Comparison of ENCODE assay signal across 8 cellular contexts in the genomic region with DNA sequence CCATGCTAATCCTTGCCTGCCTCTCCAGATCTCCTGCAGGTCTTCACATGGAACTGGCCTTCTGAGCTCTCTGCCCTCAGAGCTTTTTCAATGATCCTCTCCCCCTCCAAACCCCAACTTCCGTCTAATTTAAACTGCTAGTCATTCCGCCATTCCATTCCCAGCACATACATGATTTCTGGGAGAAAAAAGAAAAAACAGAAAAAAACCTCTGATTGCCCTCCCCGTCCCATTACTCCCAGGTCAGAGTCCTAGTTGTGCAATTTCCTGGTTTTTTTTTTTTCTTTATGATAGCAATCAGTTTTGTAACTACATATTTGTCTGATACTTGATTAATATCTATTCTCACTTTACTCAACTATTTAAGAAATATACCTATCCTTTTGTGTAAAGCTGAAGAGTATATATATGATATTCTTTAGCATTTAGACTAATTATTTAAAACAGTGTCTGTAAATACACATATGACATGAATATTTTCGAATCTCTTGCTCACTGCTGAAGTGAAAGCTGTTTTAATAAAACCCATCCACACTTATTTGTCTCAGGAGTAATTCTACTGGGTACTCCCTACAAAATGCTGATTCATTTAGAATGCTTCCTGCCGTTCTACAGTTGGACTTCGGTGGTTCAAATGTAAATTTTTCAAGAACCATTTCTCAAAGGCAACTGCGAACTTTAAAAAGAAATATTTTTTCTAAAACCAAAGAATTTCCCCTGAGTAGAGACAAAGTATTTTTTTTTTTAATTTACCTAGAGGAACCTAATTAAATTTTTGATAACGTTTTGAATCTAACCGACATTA. TPM values are rescaled to one million over a fixed set of nuclear protein-coding genes. Genes with fewer than 3 reads are reported as not detected.
DNase-seq lines count a peak whose midpoint lies in the region; ATAC-seq and TF ChIP-seq lines count a peak whose summit lies in the region.

No MANE protein-coding gene starts in this region.

- CTCF ChIA-PET in PC-9 (lab: Charles Lee), result interaction anchor here (0.6 to 0.7 kb wide), 3 partner anchors 107 to 221 kb away, joined by 3 to 6 read pairs (median 5); no protein-coding TSS in a partner anchor

- peak overlapping the region; percentile 93 for H3K4me3 ChIP-seq in PC-9
- peak overlapping the region; percentile 63 for H3K4me3 ChIP-seq in ectodermal cell (ENCODE audit: insufficient read depth, low read depth, low read length)

- peaks cover 34% of the 10 kb centered on the region for H3K79me2 ChIP-seq in PC-9 (ENCODE audit: low read depth)

- DNase-seq in activated CD4-positive, alpha-beta T cell treated with anti-CD3 and anti-CD28 coated beads, Interleukin-2, amount 10 ng/mL, durations not matched to agents 24 days and 14 days, result no peak
- no peak for DNase-seq in activated CD4-positive, alpha-beta T cell treated with anti-CD3 and anti-CD28 coated beads for 48 hours
- DNase-seq in PC-9 (no peak), GM19240 (ENCODE audit: insufficient read length, low spot score) (no peak)
- no peak for DNase-seq in naive thymus-derived CD8-positive, alpha-beta T cell
- DNase-seq in effector CD4-positive, alpha-beta T cell, result no peak

- TF ChIP-seq CTCF in PC-9 (conservative IDR thresholded peaks at IDR 0.05), result no peak

- H3K27me3 ChIP-seq in PC-9 (ENCODE audit: insufficient read depth, low read depth) (no peaks in the 10 kb centered on the region), ectodermal cell (ENCODE audit: control insufficient read depth, insufficient read depth, low read length, poor library complexity, severe bottlenecking) (no peaks in the 10 kb centered on the region)

- POLR2A ChIA-PET in PC-9 (lab: Charles Lee; ENCODE audit: unreplicated experiment), result no interaction called here
- POLR2A ChIA-PET in naive thymus-derived CD8-positive, alpha-beta T cell (lab: Charles Lee), result interaction anchor here (0.7 to 5.4 kb wide), 13 partner anchors 10 to 248 kb away, joined by 3 to 63 read pairs (median 4); a partner anchor contains a TSS

- H3K27ac Mint-ChIP-seq in activated CD4-positive, alpha-beta T cell treated with anti-CD3 and anti-CD28 coated beads, Interleukin-2, amount 10 ng/mL, durations not matched to agents 24 days and 14 days, result peak overlapping the region; percentile 97
- H3K27ac Mint-ChIP-seq in naive thymus-derived CD8-positive, alpha-beta T cell, result peak overlapping the region; percentile 83 to 97 (median 92)

- H3K4me2 ChIP-seq in PC-9, result peak overlapping the region; percentile 80

- H3K4me1 ChIP-seq in PC-9 (replicated peaks; ENCODE audit: insufficient read depth), result peaks cover 17% of the 10 kb centered on the region
- H3K4me1 ChIP-seq in ectodermal cell (ENCODE audit: control insufficient read depth, insufficient read depth, low read length), result peaks cover 4% of the 10 kb centered on the region

- no peaks in the 10 kb centered on the region for H3K9me3 ChIP-seq in PC-9 (ENCODE audit: insufficient read depth, low read depth)
- no peaks in the 10 kb centered on the region for H3K9me3 ChIP-seq in ectodermal cell (ENCODE audit: control insufficient read depth, low read length)

- peaks cover 54% of the 10 kb centered on the region for H3K36me3 Mint-ChIP-seq in activated CD4-positive, alpha-beta T cell treated with anti-CD3 and anti-CD28 coated beads, Interleukin-2, amount 10 ng/mL, durations not matched to agents 24 days and 14 days (ENCODE audit: low read depth)
- peaks cover 0 to 49% (median 26%) of the 10 kb centered on the region in 3 donors for H3K36me3 Mint-ChIP-seq in naive thymus-derived CD8-positive, alpha-beta T cell

- peaks cover 41% of the 10 kb centered on the region for H3K4me1 Mint-ChIP-seq in activated CD4-positive, alpha-beta T cell treated with anti-CD3 and anti-CD28 coated beads, Interleukin-2, amount 10 ng/mL, durations not matched to agents 24 days and 14 days
- peaks cover 21 to 54% (median 50%) of the 10 kb centered on the region in 4 donors for H3K4me1 Mint-ChIP-seq in naive thymus-derived CD8-positive, alpha-beta T cell

- 30 to 32% methylated on average over 5 to 7 of the region's 9 CpGs for whole genome bisulfite sequencing in ectodermal cell, 2 experiments

- H3K36me3 ChIP-seq in PC-9 (ENCODE audit: low read depth) (peaks cover 18% of the 10 kb centered on the region), ectodermal cell (ENCODE audit: control insufficient read depth, insufficient read depth, low read length) (peaks cover 21% of the 10 kb centered on the region)

- peak overlapping the region; percentile 90; the same call in 1 of the 2 replicates for H2AFZ ChIP-seq in PC-9

- H3K4me3 Mint-ChIP-seq in activated CD4-positive, alpha-beta T cell treated with anti-CD3 and anti-CD28 coated beads, Interleukin-2, amount 10 ng/mL, durations not matched to agents 24 days and 14 days, result peak overlapping the region; percentile 93
- peak overlapping the region; percentile 84 to 95 (median 90) for H3K4me3 Mint-ChIP-seq in naive thymus-derived CD8-positive, alpha-beta T cell

- H3K9me2 ChIP-seq in PC-9 (ENCODE audit: insufficient read depth), result no peaks in the 10 kb centered on the region

- no peaks in the 10 kb centered on the region for H4K20me1 ChIP-seq in PC-9 (ENCODE audit: insufficient read depth)

- ATAC-seq in naive thymus-derived CD8-positive, alpha-beta T cell, result no peak
- no peak for ATAC-seq in HG03439 (IDR thresholded peaks at IDR 0.05; ENCODE audit: unreplicated experiment)

- no TSS peak for BruUV-seq in PC-9 (replicated peaks; lab: Mats Ljungman, UMichigan)

- H3K27me3 Mint-ChIP-seq in activated CD4-positive, alpha-beta T cell treated with anti-CD3 and anti-CD28 coated beads, Interleukin-2, amount 10 ng/mL, durations not matched to agents 24 days and 14 days, result no peaks in the 10 kb centered on the region
- no peaks in the 10 kb centered on the region for H3K27me3 Mint-ChIP-seq in naive thymus-derived CD8-positive, alpha-beta T cell

- no peaks in the 10 kb centered on the region for H3K9me3 Mint-ChIP-seq in activated CD4-positive, alpha-beta T cell treated with anti-CD3 and anti-CD28 coated beads, Interleukin-2, amount 10 ng/mL, durations not matched to agents 24 days and 14 days
- H3K9me3 Mint-ChIP-seq in naive thymus-derived CD8-positive, alpha-beta T cell, result no peaks in the 10 kb centered on the region

- peaks cover 18% of the 10 kb centered on the region; the same call in 1 of the 2 replicates for H3F3A ChIP-seq in PC-9 (ENCODE audit: insufficient read depth, low read depth)

- H3K27ac ChIP-seq in PC-9, result peak overlapping the region; percentile 82
- H3K27ac ChIP-seq in ectodermal cell (ENCODE audit: insufficient read depth, low read depth, low read length, poor library complexity, severe bottlenecking), result no peak overlapping the region

- intact Hi-C loops in activated CD4-positive, alpha-beta T cell treated with anti-CD3 and anti-CD28 coated beads, Interleukin-2, amount 10 ng/mL, durations not matched to agents 24 days and 14 days (cut with micrococcal nuclease), result loop anchor here (2.0 kb wide), 1 partner anchor 219 kb away; no protein-coding TSS in a partner anchor
- intact Hi-C loops in PC-9 (cut with micrococcal nuclease; ENCODE audit: unreplicated experiment), result loop anchor here (2.0 to 10.0 kb wide), 4 partner anchors 101 to 471 kb away; a partner anchor contains a TSS

RNA-seq across cellular contexts. Expression of a gene that starts 1.5 kb away (rescaled TPM):
- total RNA-seq in activated CD4-positive, alpha-beta T cell treated with anti-CD3 and anti-CD28 coated beads, Interleukin-2, amount 10 ng/mL, durations not matched to agents 24 days and 14 days, result 280 and 282 TPM in 2 replicates
- 210 and 262 TPM in 2 replicates for total RNA-seq in PC-9 (2021)
- 336 TPM for polyA plus RNA-seq in ectodermal cell (2013, experiment 1 of 4)
- 309 TPM for polyA plus RNA-seq in ectodermal cell (2013, experiment 2 of 4)
- polyA plus RNA-seq in ectodermal cell (2013, experiment 3 of 4), result 364 TPM
- 393 TPM for polyA plus RNA-seq in ectodermal cell (2013, experiment 4 of 4)
- 100 to 1,000 TPM; 252 to 272 TPM for total RNA-seq in naive thymus-derived CD8-positive, alpha-beta T cell
- 100 to 1,000 TPM; 366 to 428 (median 408) TPM for polyA plus RNA-seq in naive thymus-derived CD8-positive, alpha-beta T cell

RNA-seq across cellular contexts. Expression of a gene that starts 7.2 kb away (rescaled TPM):
- 17.9 and 18.1 TPM in 2 replicates for total RNA-seq in activated CD4-positive, alpha-beta T cell treated with anti-CD3 and anti-CD28 coated beads, Interleukin-2, amount 10 ng/mL, durations not matched to agents 24 days and 14 days
- 5.0 and 9.5 TPM in 2 replicates for total RNA-seq in PC-9 (2021)
- 14.9 TPM for polyA plus RNA-seq in ectodermal cell (2013, experiment 1 of 4)
- 11.5 TPM for polyA plus RNA-seq in ectodermal cell (2013, experiment 2 of 4)
- polyA plus RNA-seq in ectodermal cell (2013, experiment 3 of 4), result 10.2 TPM
- polyA plus RNA-seq in ectodermal cell (2013, experiment 4 of 4), result 12.1 TPM
- 10 to 100 TPM; 16.5 to 17.7 TPM for total RNA-seq in naive thymus-derived CD8-positive, alpha-beta T cell
- polyA plus RNA-seq in naive thymus-derived CD8-positive, alpha-beta T cell, result 10 to 100 TPM in 1 of 3 donors, 1 to 10 TPM in 2; 9.3 to 13.6 (median 9.8) TPM
